18 cellular contexts compared by ENCODE assay signal in the genomic region with DNA sequence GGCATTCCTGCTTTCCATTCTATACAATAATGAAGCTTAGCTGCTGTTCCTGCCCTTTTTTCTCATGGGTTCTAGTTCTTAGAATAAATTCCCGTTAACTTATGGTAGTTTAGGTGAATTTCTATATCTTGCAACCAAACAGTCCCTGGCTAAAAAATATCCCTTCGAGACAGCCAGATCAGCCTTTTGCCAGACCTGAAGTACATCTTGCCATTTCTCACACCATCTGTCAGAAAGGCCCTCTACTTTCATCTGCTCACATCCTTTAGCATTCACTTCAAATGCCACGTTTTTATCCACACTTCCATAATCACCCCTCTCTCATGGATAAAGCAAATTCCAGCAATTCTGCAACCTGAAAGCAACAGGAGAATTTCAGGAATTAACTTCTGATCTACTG.
DNase-seq lines count a peak whose midpoint lies in the region; ATAC-seq and TF ChIP-seq lines count a peak whose summit lies in the region.
"Had no signal": no experiment of that assay in that cellular context is flagged by ENCODE, and none has a peak within 500 bp of the region (broad histone marks: within the 10 kb centered on the region; RNA-seq: fewer than 3 reads in every experiment).

No MANE protein-coding gene starts in this region.

- H3F3A ChIP-seq in PC-9 (ENCODE audit: insufficient read depth, low read depth): no peaks in the 10 kb centered on the region

- H3K27me3 Mint-ChIP-seq in glutamatergic neuron (ENCODE audit: unreplicated experiment): peaks cover 2% of the 10 kb centered on the region
- H3K27me3 Mint-ChIP-seq in activated T-helper 17 cell treated with anti-CD3 and anti-CD28 coated beads, Interleukin-2, amount 50 U/mL, for 72 hours: peaks cover 6% of the 10 kb centered on the region

- 0 out of 2 replicates have a peak overlapping the region, but pooled peaks have one; percentile 58 for H2AFZ ChIP-seq in PC-9

- H3K36me3 Mint-ChIP-seq in glutamatergic neuron (ENCODE audit: unreplicated experiment): no peaks in the 10 kb centered on the region
- H3K36me3 Mint-ChIP-seq in activated T-helper 17 cell treated with anti-CD3 and anti-CD28 coated beads, Interleukin-2, amount 50 U/mL, for 72 hours (ENCODE audit: low read depth): no peaks in the 10 kb centered on the region
- H3K36me3 Mint-ChIP-seq: CD4-positive, CD25-positive, alpha-beta regulatory T cell; CD8-positive, alpha-beta T cell had no signal

- H4K20me1 ChIP-seq in PC-9 (ENCODE audit: insufficient read depth): no peaks in the 10 kb centered on the region
- H4K20me1 ChIP-seq: BLaER1 had no signal

- POLR2A ChIA-PET in PC-9 (lab: Charles Lee; ENCODE audit: unreplicated experiment): no interaction called here

- H3K4me3 Mint-ChIP-seq in glutamatergic neuron (ENCODE audit: unreplicated experiment): peak overlapping the region; percentile 12
- no peak overlapping the region for H3K4me3 Mint-ChIP-seq in activated T-helper 17 cell treated with anti-CD3 and anti-CD28 coated beads, Interleukin-2, amount 50 U/mL, for 72 hours
- H3K4me3 Mint-ChIP-seq: B cell; CD4-positive, CD25-positive, alpha-beta regulatory T cell; CD8-positive, alpha-beta T cell; HFFc6 had no signal

- no peaks in the 10 kb centered on the region for H3K79me2 ChIP-seq in PC-9 (ENCODE audit: low read depth)

- no peaks in the 10 kb centered on the region for H3K9me3 ChIP-seq in PC-9 (ENCODE audit: insufficient read depth, low read depth)
- H3K9me3 ChIP-seq: BLaER1, Caco-2, HAP-1 had no signal

- no peak overlapping the region for H3K27ac ChIP-seq in PC-9
- H3K27ac ChIP-seq: BLaER1, C4-2B had no signal

- peak overlapping the region; percentile 37 for H3K27ac Mint-ChIP-seq in glutamatergic neuron (ENCODE audit: unreplicated experiment)
- H3K27ac Mint-ChIP-seq in activated T-helper 17 cell treated with anti-CD3 and anti-CD28 coated beads, Interleukin-2, amount 50 U/mL, for 72 hours: no peak overlapping the region
- H3K27ac Mint-ChIP-seq: B cell; CD4-positive, CD25-positive, alpha-beta regulatory T cell; CD8-positive, alpha-beta T cell; HFFc6 had no signal

- TF ChIP-seq CTCF in PC-9 (conservative IDR thresholded peaks at IDR 0.05) (no peak), glutamatergic neuron (IDR thresholded peaks at IDR 0.05; ENCODE audit: partially characterized antibody, unreplicated experiment) (no peak)

- no peak overlapping the region for H3K4me2 ChIP-seq in PC-9
- H3K4me2 ChIP-seq: BLaER1 had no signal

- no peaks in the 10 kb centered on the region for H3K9me2 ChIP-seq in PC-9 (ENCODE audit: insufficient read depth)

- H3K27me3 ChIP-seq in PC-9 (ENCODE audit: insufficient read depth, low read depth): no peaks in the 10 kb centered on the region
- H3K27me3 ChIP-seq: BLaER1 had no signal

- H3K9me3 Mint-ChIP-seq in glutamatergic neuron (ENCODE audit: unreplicated experiment): no peaks in the 10 kb centered on the region
- H3K9me3 Mint-ChIP-seq in activated T-helper 17 cell treated with anti-CD3 and anti-CD28 coated beads, Interleukin-2, amount 50 U/mL, for 72 hours: no peaks in the 10 kb centered on the region
- H3K9me3 Mint-ChIP-seq: CD4-positive, CD25-positive, alpha-beta regulatory T cell; CD8-positive, alpha-beta T cell; HFFc6 had no signal

- intact Hi-C loops in PC-9 (cut with micrococcal nuclease; ENCODE audit: unreplicated experiment): loop anchor here (10.0 kb wide), 1 partner anchor 54 kb away; no protein-coding TSS in a partner anchor

- DNase-seq in G401 (ENCODE audit: low spot score): peak; percentile 69
- DNase-seq in NCI-H524 (lab: John Stamatoyannopoulos, UW): peak; percentile 19 to 50
- DNase-seq in PC-9: no peak
- no peak for DNase-seq in glutamatergic neuron
- DNase-seq in mucosa of gallbladder (ENCODE audit: low spot score): no peak
- no peak for DNase-seq in AG08396 (ENCODE audit: low spot score)
- DNase-seq: Caco-2; CD4-positive, CD25-positive, alpha-beta regulatory T cell; CD8-positive, alpha-beta T cell; DMS53; DMS79 treated with DMSO at 0.1 percent for 48 hours; GOT3; HFFc6 had no signal

- H3K4me1 ChIP-seq in PC-9 (replicated peaks; ENCODE audit: insufficient read depth): peaks cover 14% of the 10 kb centered on the region; the same call in 1 of the 2 replicates
- H3K4me1 ChIP-seq: BLaER1, Caco-2 had no signal

- CTCF ChIA-PET in PC-9 (lab: Charles Lee): no interaction called here

- H3K4me3 ChIP-seq in PC-9: no peak overlapping the region
- H3K4me3 ChIP-seq: BLaER1, HAP-1 had no signal

- H3K4me1 Mint-ChIP-seq in glutamatergic neuron (ENCODE audit: low read depth, unreplicated experiment): peaks cover 38% of the 10 kb centered on the region
- H3K4me1 Mint-ChIP-seq in activated T-helper 17 cell treated with anti-CD3 and anti-CD28 coated beads, Interleukin-2, amount 50 U/mL, for 72 hours: no peaks in the 10 kb centered on the region
- H3K4me1 Mint-ChIP-seq: B cell; CD4-positive, CD25-positive, alpha-beta regulatory T cell had no signal

- in situ Hi-C loops in G401 (cut with HindIII; ENCODE audit: low sequenced_read_pairs): no loop called here

- BruUV-seq in PC-9 (replicated peaks; lab: Mats Ljungman, UMichigan): no TSS peak

- no peak for ATAC-seq in activated T-helper 17 cell treated with anti-CD3 and anti-CD28 coated beads, Interleukin-2, amount 50 U/mL, for 72 hours (replicated peaks)
- ATAC-seq: CD8-positive, alpha-beta T cell had no signal

- no peaks in the 10 kb centered on the region for H3K36me3 ChIP-seq in PC-9 (ENCODE audit: low read depth)
- H3K36me3 ChIP-seq: BLaER1, HAP-1 had no signal

Comparison
In these comparisons a context has a peak if more than half of its experiments do, and no peak if none do; other contexts are left out.
1. DNase-seq: peak in G401 (single experiment) and NCI-H524 (2 of 2); none in PC-9 (0 of 2), glutamatergic neuron (single experiment), mucosa of gallbladder (single experiment) and AG08396 (single experiment).